ENCODE assay signal across 23 cellular contexts in genomic region chr18:35619941-35620340, GRCh38. TPM values are rescaled to one million over a fixed set of nuclear protein-coding genes. Genes with fewer than 3 reads are reported as not detected.
DNase-seq lines count a peak whose midpoint lies in the region; ATAC-seq and TF ChIP-seq lines count a peak whose summit lies in the region.
"Had no signal": no experiment of that assay in that cellular context is flagged by ENCODE, and none has a peak within 500 bp of the region (broad histone marks: within the 10 kb centered on the region; RNA-seq: fewer than 3 reads in every experiment).

No MANE protein-coding gene starts in this region.

- TF ChIP-seq CTCF in psoas muscle (IDR thresholded peaks at IDR 0.05): no peak

- H3K4me3 ChIP-seq in psoas muscle: no peak overlapping the region
- H3K4me3 ChIP-seq: body of pancreas, hepatocyte, lung, thoracic aorta had no signal

- no peaks in the 10 kb centered on the region for H3K9me3 ChIP-seq in psoas muscle
- H3K9me3 ChIP-seq: body of pancreas, Caco-2, thoracic aorta had no signal

- intact Hi-C loops in psoas muscle (cut with DNase I): loop anchor here in 1 of 2 donors (10.0 kb wide), 1 partner anchor 105 kb away; no protein-coding TSS in a partner anchor

- 61 to 68% (median 63%) methylated on average over 4 of the region's 4 CpGs for WGBS in psoas muscle, 3 donors

- H3K27ac ChIP-seq in cingulate gyrus (ENCODE audit: low read depth, low read length) (peak overlapping the region; percentile 3), psoas muscle (peak overlapping the region; percentile 17)
- H3K27ac ChIP-seq: body of pancreas, epithelial cell of prostate, foreskin keratinocyte, hepatocyte, thoracic aorta had no signal

- no peak for ATAC-seq in psoas muscle
- ATAC-seq: body of pancreas, foreskin keratinocyte had no signal

- H3K4me1 ChIP-seq in psoas muscle: peaks cover 75% of the 10 kb centered on the region
- H3K4me1 ChIP-seq: Caco-2 had no signal

- H3K36me3 ChIP-seq in psoas muscle (ENCODE audit: insufficient read depth in 1 of 2, low read depth in 1 of 2): no peaks in the 10 kb centered on the region
- H3K36me3 ChIP-seq: thoracic aorta had no signal

- DNase-seq in CMK (ENCODE audit: low read depth) (peak; percentile 67), OCI-M2 (lab: John Stamatoyannopoulos, UW; ENCODE audit: unreplicated experiment) (peak; percentile 23), psoas muscle (no peak), islet precursor cell (no peak), midbrain (lab: John Stamatoyannopoulos, UW) (no peak), RKO (ENCODE audit: low spot score) (no peak)
- DNase-seq: activated CD4-positive, alpha-beta T cell treated with anti-CD3 and anti-CD28 coated beads, Interleukin-2, amount 50 U/mL, for 1 hour; activated CD8-positive, alpha-beta memory T cell treated with anti-CD3 and anti-CD28 coated beads, Interleukin-2, amount 50 U/mL, for 48 hours; activated naive CD4-positive, alpha-beta T cell treated with anti-CD3 and anti-CD28 coated beads, Interleukin-2, amount 50 U/mL, for 16 hours; body of pancreas; Caco-2; EL; foreskin keratinocyte; NCI-H1105; NCI-H510A treated with DMSO at 0.1 percent for 48 hours; stimulated activated CD4-positive, alpha-beta T cell treated with anti-CD3 and anti-CD28 coated beads, Interleukin-12 subunit alpha, Interleukin-12 subunit beta, amount 100 ng/mL, for 4 hours; stimulated activated CD8-positive, alpha-beta memory T cell treated with anti-CD3 and anti-CD28 coated beads, Interleukin-4, amount 100 ng/mL, for 48 hours; SW 1271 had no signal

- no peaks in the 10 kb centered on the region for H3K27me3 ChIP-seq in psoas muscle (ENCODE audit: insufficient read depth in 3 of 3, low read length in 2 of 3)
- H3K27me3 ChIP-seq: body of pancreas, foreskin keratinocyte, hepatocyte had no signal

RNA-seq across cellular contexts. Expression of gene GALNT1, which starts 38.4 kb away (rescaled TPM):
- total RNA-seq in psoas muscle: 10 to 100 TPM; 29.5 to 58.7 (median 52.6) TPM
- polyA plus RNA-seq in psoas muscle: 10 to 100 TPM; 23.7 to 70.3 (median 32.5) TPM

Comparison
In these comparisons a context has a peak if more than half of its experiments do, and no peak if none do; other contexts are left out.
1. DNase-seq: peak in CMK (single experiment) and OCI-M2 (single experiment); none in psoas muscle (0 of 2), islet precursor cell (single experiment), midbrain (single experiment) and RKO (single experiment).